ENCODE assay signal across 17 cellular contexts in genomic region chr4:3819210-3819919, GRCh38. TPM values are rescaled to one million over a fixed set of nuclear protein-coding genes. Genes with fewer than 3 reads are reported as not detected.
"Had no signal": no experiment of that assay in that cellular context is flagged by ENCODE, and none has a peak within 500 bp of the region (broad histone marks: within the 10 kb centered on the region; RNA-seq: fewer than 3 reads in every experiment).

No MANE protein-coding gene starts in this region.

- H3K9me3 Mint-ChIP-seq: activated naive CD4-positive, alpha-beta T cell treated with anti-CD3 and anti-CD28 coated beads for 36 hours; activated naive CD8-positive, alpha-beta T cell treated with anti-CD3 and anti-CD28 coated beads, Interleukin-2, amount 50 U/mL, for 24 hours; activated T-helper 2 cell treated with anti-CD3 and anti-CD28 coated beads, Interferon-gamma antibody, Interleukin-2, Interleukin-4, amounts not matched to agents 10 μg/mL and 5 μg/mL and 100 μg/mL, durations not matched to agents 14 hours and 24 hours and 36 hours; neural crest cell; stimulated activated memory B cell treated with anti-CD40 and anti-IgM and Interleukin-4, amounts not matched to agents 10 μg/mL and 1 μg/mL and 100 μg/mL, for 72 hours had no signal

- H3K4me3 Mint-ChIP-seq: activated naive CD4-positive, alpha-beta T cell treated with anti-CD3 and anti-CD28 coated beads for 36 hours; activated naive CD8-positive, alpha-beta T cell treated with anti-CD3 and anti-CD28 coated beads, Interleukin-2, amount 50 U/mL, for 24 hours; neural crest cell; stimulated activated memory B cell treated with anti-CD40 and anti-IgM and Interleukin-4, amounts not matched to agents 10 μg/mL and 1 μg/mL and 100 μg/mL, for 72 hours had no signal

- H3K4me3 ChIP-seq: ascending aorta, ovary had no signal

- H3K27ac Mint-ChIP-seq: activated naive CD4-positive, alpha-beta T cell treated with anti-CD3 and anti-CD28 coated beads for 36 hours; activated naive CD8-positive, alpha-beta T cell treated with anti-CD3 and anti-CD28 coated beads, Interleukin-2, amount 50 U/mL, for 24 hours; activated T-helper 2 cell treated with anti-CD3 and anti-CD28 coated beads, Interferon-gamma antibody, Interleukin-2, Interleukin-4, amounts not matched to agents 10 μg/mL and 5 μg/mL and 100 μg/mL, durations not matched to agents 14 hours and 24 hours and 36 hours; stimulated activated memory B cell treated with anti-CD40 and anti-IgM and Interleukin-4, amounts not matched to agents 10 μg/mL and 1 μg/mL and 100 μg/mL, for 72 hours had no signal

- H3K36me3 Mint-ChIP-seq: stimulated activated memory B cell treated with anti-CD40 and anti-IgM and Interleukin-4, amounts not matched to agents 10 μg/mL and 1 μg/mL and 100 μg/mL, for 72 hours had no signal

- H3K4me1 ChIP-seq: ascending aorta had no signal

- H3K27me3 ChIP-seq: ascending aorta, ovary had no signal

- H3K27ac ChIP-seq: ascending aorta, ovary, VCaP had no signal

- DNase-seq: activated CD4-positive, alpha-beta T cell treated with anti-CD3 and anti-CD28 coated beads for 1 hour; activated CD4-positive, alpha-beta T cell treated with anti-CD3 and anti-CD28 coated beads, Interleukin-2, amount 50 U/mL, for 4 hours; activated naive CD4-positive, alpha-beta T cell treated with anti-CD3 and anti-CD28 coated beads for 36 hours; activated naive CD8-positive, alpha-beta T cell treated with anti-CD3 and anti-CD28 coated beads, Interleukin-2, amount 50 U/mL, for 24 hours; hypothalamus; kidney glomerular epithelial cell; midbrain; ovary; stimulated activated CD4-positive, alpha-beta T cell treated with anti-CD3 and anti-CD28 coated beads, Interleukin-2, amount 100 ng/mL, for 48 hours; T-helper 1 cell; T1000 had no signal

- H3K4me1 Mint-ChIP-seq: activated naive CD8-positive, alpha-beta T cell treated with anti-CD3 and anti-CD28 coated beads, Interleukin-2, amount 50 U/mL, for 24 hours; neural crest cell; stimulated activated memory B cell treated with anti-CD40 and anti-IgM and Interleukin-4, amounts not matched to agents 10 μg/mL and 1 μg/mL and 100 μg/mL, for 72 hours had no signal

- H3K36me3 ChIP-seq: ascending aorta, ovary had no signal

- H3K9me3 ChIP-seq: ascending aorta, ovary had no signal

- ATAC-seq: activated naive CD8-positive, alpha-beta T cell treated with anti-CD3 and anti-CD28 coated beads, Interleukin-2, amount 50 U/mL, for 24 hours; esophagus mucosa; stimulated activated memory B cell treated with anti-CD40 and anti-IgM and Interleukin-4, amounts not matched to agents 10 μg/mL and 1 μg/mL and 100 μg/mL, for 72 hours had no signal

RNA-seq across cellular contexts. Expression of gene ADRA2C, which starts 53.2 kb away (rescaled TPM):
- total RNA-seq: activated naive CD4-positive, alpha-beta T cell treated with anti-CD3 and anti-CD28 coated beads for 36 hours; activated T-helper 2 cell treated with anti-CD3 and anti-CD28 coated beads, Interferon-gamma antibody, Interleukin-2, Interleukin-4, amounts not matched to agents 10 μg/mL and 5 μg/mL and 100 μg/mL, durations not matched to agents 14 hours and 24 hours and 36 hours had no signal
